9 cellular contexts compared by ENCODE assay signal in the genomic region with DNA sequence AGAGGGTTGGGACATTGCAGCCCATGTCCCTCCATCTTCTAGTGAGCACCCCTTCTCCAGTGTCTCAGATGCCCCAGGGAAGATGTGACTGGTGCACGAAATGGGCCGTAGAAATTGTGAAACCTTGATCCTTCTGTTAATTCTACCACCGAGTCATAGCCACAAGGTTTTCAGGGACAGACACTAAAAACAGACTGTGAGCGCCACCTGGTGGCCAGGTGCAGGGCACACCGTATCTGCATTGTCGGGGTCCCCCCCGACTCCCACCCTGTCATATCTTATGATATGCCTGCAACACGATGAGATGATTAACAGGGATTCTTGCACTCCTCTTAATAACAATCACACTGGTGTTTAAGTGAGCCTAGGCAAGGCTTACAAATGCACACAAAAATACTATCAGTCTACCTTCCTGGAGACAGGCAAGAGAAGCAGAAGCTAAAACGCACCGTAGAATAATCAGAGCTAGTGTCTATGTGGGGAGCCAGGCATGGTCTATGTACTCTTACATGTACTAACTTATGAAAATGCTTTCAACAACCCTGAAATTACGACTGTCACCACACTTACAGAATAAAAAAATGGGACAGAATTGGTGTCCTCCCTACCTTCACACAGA. TPM values are rescaled to one million over a fixed set of nuclear protein-coding genes. Genes with fewer than 3 reads are reported as not detected.
DNase-seq lines count a peak whose midpoint lies in the region; ATAC-seq and TF ChIP-seq lines count a peak whose summit lies in the region.
"Had no signal": no experiment of that assay in that cellular context is flagged by ENCODE, and none has a peak within 500 bp of the region (broad histone marks: within the 10 kb centered on the region; RNA-seq: fewer than 3 reads in every experiment).

No MANE protein-coding gene starts in this region.

- H3K36me3 ChIP-seq in adipocyte (ENCODE audit: control insufficient read depth, insufficient read depth, low read length, severe bottlenecking) (no peaks in the 10 kb centered on the region), spleen (no peaks in the 10 kb centered on the region)

- TF ChIP-seq CTCF in LNCAP (IDR thresholded peaks at IDR 0.05) (peak; percentile 74), spleen (IDR thresholded peaks at IDR 0.05 in 8 of 11, conservative IDR thresholded peaks at IDR 0.05 in 3 of 11) (peak; percentile 55 to 88 (median 81))

- no peak overlapping the region for H3K9ac ChIP-seq in adipocyte (ENCODE audit: low read length)

- TF ChIP-seq POLR2A in spleen (IDR thresholded peaks at IDR 0.05) = no peak

- H3K4me3 ChIP-seq in adipocyte (ENCODE audit: low read length) (no peak overlapping the region), spleen (peak overlapping the region in 1 of 8 donors; percentile 16)
- H3K4me3 ChIP-seq: SK-N-MC had no signal

- no peak for ATAC-seq in HG03108 (IDR thresholded peaks at IDR 0.05; ENCODE audit: unreplicated experiment)

- DNase-seq in DMS53 (lab: John Stamatoyannopoulos, UW) (peak; percentile 79), T follicular helper cell (ENCODE audit: low read depth) (peak; percentile 43), adipocyte (ENCODE audit: low read depth) (peak; percentile 64), iPS DF 19.7 (ENCODE audit: low read depth, low spot score) (peak; percentile 17), spleen (peak; percentile 86), DMS79 treated with DMSO at 0.1 percent for 48 hours (lab: John Stamatoyannopoulos, UW) (no peak)

- no peak overlapping the region for H3K27ac ChIP-seq in spleen
- H3K27ac ChIP-seq: SK-N-MC had no signal

- H3K9me3 ChIP-seq in adipocyte (ENCODE audit: control insufficient read depth, low read length) (no peaks in the 10 kb centered on the region), spleen (peaks cover 0 to 5% (median 0%) of the 10 kb centered on the region in 8 donors)

- intact Hi-C loops in spleen (cut with DNase I; ENCODE audit: low total_unique reads) = loop anchor here (2.0 kb wide), 1 partner anchor 176 kb away; no protein-coding TSS in a partner anchor

- peaks cover 4% of the 10 kb centered on the region for H3K27me3 ChIP-seq in adipocyte (replicated peaks; ENCODE audit: control insufficient read depth, insufficient read depth, low read length)
- H3K27me3 ChIP-seq in spleen (replicated peaks in 1 of 7) = peaks cover 0 to 10% (median 0%) of the 10 kb centered on the region in 7 donors

- 16 to 24% (median 23%) methylated on average over 11 of the region's 11 CpGs for WGBS in spleen, 5 donors

- peaks cover 3% of the 10 kb centered on the region for H3K4me1 ChIP-seq in adipocyte (ENCODE audit: control insufficient read depth, insufficient read depth, low read length)
- H3K4me1 ChIP-seq in spleen = peaks cover 0 to 8% (median 0%) of the 10 kb centered on the region in 6 donors

RNA-seq across cellular contexts. Expression of gene FHAD1, which starts 57.8 kb away (rescaled TPM):
- total RNA-seq in spleen = 1 to 10 TPM in 1 of 7 donors, under 1 TPM in 3, not detected in 3; 0.25 to 1.0 (median 0.28) TPM
- polyA plus RNA-seq in spleen = under 1 TPM; 0.22 to 0.43 (median 0.26) TPM
